ENCODE assay signal across 8 cellular contexts in the genomic region with DNA sequence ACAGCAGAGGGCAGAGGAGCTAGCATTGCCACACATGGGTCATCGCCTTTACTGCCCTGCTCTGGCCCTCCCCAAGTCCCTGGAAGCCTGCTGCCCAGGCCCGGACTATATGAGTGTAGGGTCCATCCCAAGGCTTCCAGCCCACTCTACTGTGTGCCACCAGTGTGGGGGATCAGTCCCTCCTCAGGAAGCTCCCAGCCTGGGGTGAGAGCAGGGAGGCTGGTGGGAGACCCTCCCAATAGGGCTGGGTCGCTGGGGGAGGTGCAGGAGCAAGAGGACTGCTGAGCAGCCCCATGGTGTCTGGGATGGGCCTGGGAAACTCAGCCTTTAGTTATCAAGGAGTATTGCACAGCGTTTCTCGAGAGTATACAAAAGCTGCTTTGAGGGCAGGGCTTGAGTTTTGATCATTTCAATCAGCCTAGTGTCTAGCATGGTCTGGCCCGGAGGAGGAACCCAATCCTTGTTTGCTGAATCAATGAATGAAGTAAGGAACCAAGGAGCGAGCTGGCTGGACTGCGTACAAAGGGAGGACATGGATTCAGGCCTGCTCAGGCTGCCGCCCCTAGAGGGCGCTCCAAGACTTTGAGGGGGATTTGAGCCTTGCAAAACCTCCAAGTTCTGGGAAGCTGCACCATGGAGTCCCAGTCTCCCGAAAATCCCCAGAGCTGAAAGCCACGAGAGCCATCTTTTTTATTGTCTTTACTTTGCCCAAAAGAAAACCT.
DNase-seq lines count a peak whose midpoint lies in the region; ATAC-seq and TF ChIP-seq lines count a peak whose summit lies in the region.

No MANE protein-coding gene starts in this region.

- H3K4me1 ChIP-seq in right cardiac atrium (ENCODE audit: control insufficient read depth, insufficient read depth, low read length) = peaks cover 7% of the 10 kb centered on the region

- H3K9me3 ChIP-seq in right cardiac atrium (ENCODE audit: control insufficient read depth, low read length) = no peaks in the 10 kb centered on the region

- H3K4me3 ChIP-seq in NB4 (ENCODE audit: low read depth, low read length) = no peak overlapping the region
- no peak overlapping the region for H3K4me3 ChIP-seq in astrocyte of the cerebellum (ENCODE audit: low read depth, low read length)
- H3K4me3 ChIP-seq in right cardiac atrium (ENCODE audit: low read length) = no peak overlapping the region
- H3K4me3 ChIP-seq in retinal pigment epithelial cell (ENCODE audit: low read length) = no peak overlapping the region

- no peak for TF ChIP-seq POLR2A in NB4 (IDR thresholded peaks at IDR 0.05; ENCODE audit: extremely low read depth, insufficient read length)

- no peaks in the 10 kb centered on the region for H3K27me3 ChIP-seq in right cardiac atrium (ENCODE audit: control insufficient read depth, insufficient read depth)

- ATAC-seq in right cardiac atrium = peak; percentile 59 to 60
- ATAC-seq in GM21390 (IDR thresholded peaks at IDR 0.05; ENCODE audit: unreplicated experiment) = no peak
- no peak for ATAC-seq in GM18519 (IDR thresholded peaks at IDR 0.05; ENCODE audit: low FRiP score, unreplicated experiment)

- TF ChIP-seq CTCF in NB4 (IDR thresholded peaks at IDR 0.05; ENCODE audit: low read depth, low read length) = peak; percentile 95
- TF ChIP-seq CTCF in astrocyte of the cerebellum (IDR thresholded peaks at IDR 0.05; ENCODE audit: low read depth, low read length, missing control alignments) = peak; percentile 96
- peak; percentile 95 for TF ChIP-seq CTCF in retinal pigment epithelial cell (conservative IDR thresholded peaks at IDR 0.05; ENCODE audit: low read depth, low read length)

- DNase-seq in GM04503 (ENCODE audit: low read depth) (peak; percentile 78), NB4 (ENCODE audit: low read depth) (peak; percentile 64), SK-N-DZ (ENCODE audit: low spot score) (peak; percentile 92), astrocyte of the cerebellum (ENCODE audit: low read depth) (peak; percentile 85), right cardiac atrium (peak; percentile 88 to 93 (median 93)), retinal pigment epithelial cell (ENCODE audit: low read depth) (peak; percentile 39)

- intact Hi-C loops in right cardiac atrium (cut with DNase I) = loop anchor here in 3 of 4 donors (10.0 kb wide), 3 partner anchors 354 to 484 kb away; no protein-coding TSS in a partner anchor

- WGBS in right cardiac atrium = 43% methylated on average over 12 of the region's 12 CpGs

- in situ Hi-C loops in astrocyte of the cerebellum (cut with HindIII; ENCODE audit: low sequenced_read_pairs) = no loop called here

- peak overlapping the region; percentile 76 for H3K27ac ChIP-seq in right cardiac atrium (ENCODE audit: low read length)

Comparison
In these comparisons a context has a peak if more than half of its experiments do, and no peak if none do; other contexts are left out.
1. DNase-seq: peak in every context shown above with its lines; median percentile 93 in right cardiac atrium; 92 in SK-N-DZ; 85 in astrocyte of the cerebellum; 78 in GM04503; 64 in NB4; 39 in retinal pigment epithelial cell.
2. ATAC-seq: peak in right cardiac atrium (2 of 2); none in GM21390 (single experiment) and GM18519 (single experiment).
3. Peak in every context shown above with its lines, with median percentiles within 50 percentile points of each other: CTCF ChIP-seq.